ENCODE assay signal across 9 cellular contexts in genomic region chr13:24127116-24127631, GRCh38. TPM values are rescaled to one million over a fixed set of nuclear protein-coding genes. Genes with fewer than 3 reads are reported as not detected.
A peak's percentile ranks its signal among the peaks of the same experiment; 100 is the strongest.
DNase-seq lines count a peak whose midpoint lies in the region; ATAC-seq lines count a peak whose summit lies in the region.
"Had no signal": no experiment of that assay in that cellular context is flagged by ENCODE, and none has a peak within 500 bp of the region (broad histone marks: within the 10 kb centered on the region; RNA-seq: fewer than 3 reads in every experiment).

No MANE protein-coding gene starts in this region.

- CTCF ChIA-PET in activated CD4-positive, alpha-beta T cell treated with anti-CD3 and anti-CD28 coated beads, Interleukin-2, amount 10 ng/mL, durations not matched to agents 7 days and 5 days (lab: Charles Lee) = interaction anchor here (1.1 to 1.2 kb wide), 2 partner anchors 20 to 21 kb away, joined by 3 to 4 read pairs; no protein-coding TSS in a partner anchor

- H3K27me3 Mint-ChIP-seq in activated CD4-positive, alpha-beta T cell treated with anti-CD3 and anti-CD28 coated beads, Interleukin-2, amount 10 ng/mL, durations not matched to agents 24 days and 14 days = peaks cover 26% of the 10 kb centered on the region
- H3K27me3 Mint-ChIP-seq in activated CD4-positive, alpha-beta T cell treated with anti-CD3 and anti-CD28 coated beads, Interleukin-2, amount 10 ng/mL, durations not matched to agents 7 days and 5 days = peaks cover 17% of the 10 kb centered on the region

- H3K27ac Mint-ChIP-seq in activated CD4-positive, alpha-beta T cell treated with anti-CD3 and anti-CD28 coated beads, Interleukin-2, amount 10 ng/mL, durations not matched to agents 24 days and 14 days = no peak overlapping the region
- H3K27ac Mint-ChIP-seq in activated CD4-positive, alpha-beta T cell treated with anti-CD3 and anti-CD28 coated beads, Interleukin-2, amount 10 ng/mL, durations not matched to agents 7 days and 5 days = no peak overlapping the region
- H3K27ac Mint-ChIP-seq in stimulated activated effector memory CD8-positive, alpha-beta T cell treated with anti-CD3 and anti-CD28 coated beads, Interleukin-12 subunit alpha, Interleukin-12 subunit beta, amount 100 ng/mL, for 72 hours = no peak overlapping the region
- H3K27ac Mint-ChIP-seq: B cell had no signal

- H3K4me1 Mint-ChIP-seq in activated CD4-positive, alpha-beta T cell treated with anti-CD3 and anti-CD28 coated beads, Interleukin-2, amount 10 ng/mL, durations not matched to agents 24 days and 14 days = peaks cover 19% of the 10 kb centered on the region
- peaks cover 26% of the 10 kb centered on the region for H3K4me1 Mint-ChIP-seq in activated CD4-positive, alpha-beta T cell treated with anti-CD3 and anti-CD28 coated beads, Interleukin-2, amount 10 ng/mL, durations not matched to agents 7 days and 5 days
- peaks cover 40% of the 10 kb centered on the region for H3K4me1 Mint-ChIP-seq in stimulated activated effector memory CD8-positive, alpha-beta T cell treated with anti-CD3 and anti-CD28 coated beads, Interleukin-12 subunit alpha, Interleukin-12 subunit beta, amount 100 ng/mL, for 72 hours

- peak; percentile 59 for DNase-seq in activated CD4-positive, alpha-beta T cell treated with anti-CD3 and anti-CD28 coated beads, Interleukin-2, amount 10 ng/mL, durations not matched to agents 24 days and 14 days
- DNase-seq in activated CD4-positive, alpha-beta T cell treated with anti-CD3 and anti-CD28 coated beads, Interleukin-2, amount 10 ng/mL, durations not matched to agents 7 days and 5 days = no peak
- peak; percentile 32 for DNase-seq in activated CD4-positive, CD25-positive, alpha-beta regulatory T cell treated with anti-CD3 and anti-CD28 coated beads, Interleukin-2, amount 50 U/mL, for 72 hours
- peak in 1 of 2 donors; percentile 71 for DNase-seq in stimulated activated effector memory CD8-positive, alpha-beta T cell treated with anti-CD3 and anti-CD28 coated beads, Interleukin-12 subunit alpha, Interleukin-12 subunit beta, amount 100 ng/mL, for 72 hours (ENCODE audit: low spot score in 2 of 2)
- no peak for DNase-seq in kidney glomerular epithelial cell (lab: John Stamatoyannopoulos, UW)
- DNase-seq in COLO829 (ENCODE audit: low spot score) = no peak
- no peak for DNase-seq in ecto neural progenitor cell (ENCODE audit: low spot score)

- POLR2A ChIA-PET in activated CD4-positive, alpha-beta T cell treated with anti-CD3 and anti-CD28 coated beads, Interleukin-2, amount 10 ng/mL, durations not matched to agents 7 days and 5 days (lab: Charles Lee) = no interaction called here

- intact Hi-C loops in activated CD4-positive, alpha-beta T cell treated with anti-CD3 and anti-CD28 coated beads, Interleukin-2, amount 10 ng/mL, durations not matched to agents 24 days and 14 days (cut with micrococcal nuclease) = no loop called here

- H3K36me3 Mint-ChIP-seq in activated CD4-positive, alpha-beta T cell treated with anti-CD3 and anti-CD28 coated beads, Interleukin-2, amount 10 ng/mL, durations not matched to agents 24 days and 14 days (ENCODE audit: low read depth) = peaks cover 2% of the 10 kb centered on the region
- H3K36me3 Mint-ChIP-seq in activated CD4-positive, alpha-beta T cell treated with anti-CD3 and anti-CD28 coated beads, Interleukin-2, amount 10 ng/mL, durations not matched to agents 7 days and 5 days (ENCODE audit: low read depth) = peaks cover 2% of the 10 kb centered on the region
- no peaks in the 10 kb centered on the region for H3K36me3 Mint-ChIP-seq in stimulated activated effector memory CD8-positive, alpha-beta T cell treated with anti-CD3 and anti-CD28 coated beads, Interleukin-12 subunit alpha, Interleukin-12 subunit beta, amount 100 ng/mL, for 72 hours

- no peak overlapping the region for H3K4me3 Mint-ChIP-seq in activated CD4-positive, alpha-beta T cell treated with anti-CD3 and anti-CD28 coated beads, Interleukin-2, amount 10 ng/mL, durations not matched to agents 24 days and 14 days
- H3K4me3 Mint-ChIP-seq in activated CD4-positive, alpha-beta T cell treated with anti-CD3 and anti-CD28 coated beads, Interleukin-2, amount 10 ng/mL, durations not matched to agents 7 days and 5 days = no peak overlapping the region
- H3K4me3 Mint-ChIP-seq in stimulated activated effector memory CD8-positive, alpha-beta T cell treated with anti-CD3 and anti-CD28 coated beads, Interleukin-12 subunit alpha, Interleukin-12 subunit beta, amount 100 ng/mL, for 72 hours = no peak overlapping the region
- H3K4me3 Mint-ChIP-seq: B cell had no signal

- ATAC-seq in HG02798 (IDR thresholded peaks at IDR 0.05; ENCODE audit: poor library complexity, unreplicated experiment) = peak; percentile 69
- ATAC-seq in stimulated activated effector memory CD8-positive, alpha-beta T cell treated with anti-CD3 and anti-CD28 coated beads, Interleukin-12 subunit alpha, Interleukin-12 subunit beta, amount 100 ng/mL, for 72 hours = peak; percentile 91

- peaks cover 10% of the 10 kb centered on the region for H3K9me3 Mint-ChIP-seq in activated CD4-positive, alpha-beta T cell treated with anti-CD3 and anti-CD28 coated beads, Interleukin-2, amount 10 ng/mL, durations not matched to agents 24 days and 14 days
- H3K9me3 Mint-ChIP-seq in activated CD4-positive, alpha-beta T cell treated with anti-CD3 and anti-CD28 coated beads, Interleukin-2, amount 10 ng/mL, durations not matched to agents 7 days and 5 days = peaks cover 9% of the 10 kb centered on the region
- H3K9me3 Mint-ChIP-seq in stimulated activated effector memory CD8-positive, alpha-beta T cell treated with anti-CD3 and anti-CD28 coated beads, Interleukin-12 subunit alpha, Interleukin-12 subunit beta, amount 100 ng/mL, for 72 hours = peaks cover 3% of the 10 kb centered on the region

RNA-seq across cellular contexts. Expression of gene SPATA13, which starts 33.3 kb away (rescaled TPM):
- 41.9 and 43.6 TPM in 2 replicates for total RNA-seq in activated CD4-positive, alpha-beta T cell treated with anti-CD3 and anti-CD28 coated beads, Interleukin-2, amount 10 ng/mL, durations not matched to agents 24 days and 14 days
- 10 to 100 TPM; 68.4 to 72.6 TPM for total RNA-seq in activated CD4-positive, alpha-beta T cell treated with anti-CD3 and anti-CD28 coated beads, Interleukin-2, amount 10 ng/mL, durations not matched to agents 7 days and 5 days

Comparison
In these comparisons a context has a peak if more than half of its experiments do, and no peak if none do; other contexts are left out.
1. DNase-seq: peak in activated CD4-positive, alpha-beta T cell treated with anti-CD3 and anti-CD28 coated beads, Interleukin-2, amount 10 ng/mL, durations not matched to agents 24 days and 14 days (single experiment) and activated CD4-positive, CD25-positive, alpha-beta regulatory T cell treated with anti-CD3 and anti-CD28 coated beads, Interleukin-2, amount 50 U/mL, for 72 hours (single experiment); none in activated CD4-positive, alpha-beta T cell treated with anti-CD3 and anti-CD28 coated beads, Interleukin-2, amount 10 ng/mL, durations not matched to agents 7 days and 5 days (single experiment), kidney glomerular epithelial cell (single experiment), COLO829 (single experiment) and ecto neural progenitor cell (single experiment).